Comparison of ENCODE assay signal across 1 cellular context in the genomic region with DNA sequence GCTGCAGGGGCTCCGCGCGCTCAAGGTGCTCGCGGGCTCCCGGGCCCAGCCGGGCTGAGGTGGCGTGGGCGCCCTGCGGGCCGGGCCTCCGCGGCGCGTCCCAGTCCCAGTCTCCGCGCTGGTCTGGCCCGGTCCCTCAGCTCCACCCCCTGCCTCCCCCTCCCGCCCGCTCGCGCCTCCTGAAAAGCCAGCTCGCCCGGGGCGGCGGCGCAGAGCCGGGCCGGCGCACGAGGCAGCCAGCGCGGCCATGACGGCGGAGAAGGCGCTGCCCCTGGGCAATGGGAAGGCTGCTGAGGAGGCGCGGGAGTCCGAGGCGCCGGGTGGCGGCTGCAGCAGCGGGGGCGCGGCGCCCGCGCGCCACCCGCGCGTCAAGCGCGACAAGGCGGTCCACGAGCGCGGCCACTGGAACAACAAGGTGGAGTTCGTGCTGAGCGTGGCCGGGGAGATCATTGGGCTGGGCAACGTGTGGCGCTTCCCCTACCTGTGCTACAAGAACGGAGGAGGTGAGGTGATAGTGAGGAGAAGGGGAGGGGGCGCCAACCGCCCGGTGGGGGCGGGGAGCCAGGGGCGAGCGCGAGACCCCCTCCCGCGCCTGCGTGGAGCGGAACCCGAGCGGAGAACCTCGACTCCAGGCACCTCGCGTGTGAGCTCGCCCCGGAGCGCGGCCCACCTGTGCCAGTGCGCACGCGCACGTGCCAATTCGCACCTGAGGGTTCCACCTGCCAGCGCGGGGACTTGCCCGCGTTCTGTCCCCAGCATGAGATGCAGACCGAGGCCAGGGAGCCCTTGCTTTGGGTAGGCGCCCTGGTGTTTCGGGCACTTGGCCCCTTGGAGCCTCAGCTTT.
A peak's percentile ranks its signal among the peaks of the same experiment; 100 is the strongest.
TF ChIP-seq lines count a peak whose summit lies in the region.

A gene (plus strand): TSS at position 210 of the 844 bp plus-strand sequence. CDS start 38 bp downstream, at position 248.

TF ChIP-seq in HepG2, 621 proteins besides CTCF, POLR2A, EP300 and RAD21 (continued from another document and continues in another):
- TF ChIP-seq, protein P1, sequence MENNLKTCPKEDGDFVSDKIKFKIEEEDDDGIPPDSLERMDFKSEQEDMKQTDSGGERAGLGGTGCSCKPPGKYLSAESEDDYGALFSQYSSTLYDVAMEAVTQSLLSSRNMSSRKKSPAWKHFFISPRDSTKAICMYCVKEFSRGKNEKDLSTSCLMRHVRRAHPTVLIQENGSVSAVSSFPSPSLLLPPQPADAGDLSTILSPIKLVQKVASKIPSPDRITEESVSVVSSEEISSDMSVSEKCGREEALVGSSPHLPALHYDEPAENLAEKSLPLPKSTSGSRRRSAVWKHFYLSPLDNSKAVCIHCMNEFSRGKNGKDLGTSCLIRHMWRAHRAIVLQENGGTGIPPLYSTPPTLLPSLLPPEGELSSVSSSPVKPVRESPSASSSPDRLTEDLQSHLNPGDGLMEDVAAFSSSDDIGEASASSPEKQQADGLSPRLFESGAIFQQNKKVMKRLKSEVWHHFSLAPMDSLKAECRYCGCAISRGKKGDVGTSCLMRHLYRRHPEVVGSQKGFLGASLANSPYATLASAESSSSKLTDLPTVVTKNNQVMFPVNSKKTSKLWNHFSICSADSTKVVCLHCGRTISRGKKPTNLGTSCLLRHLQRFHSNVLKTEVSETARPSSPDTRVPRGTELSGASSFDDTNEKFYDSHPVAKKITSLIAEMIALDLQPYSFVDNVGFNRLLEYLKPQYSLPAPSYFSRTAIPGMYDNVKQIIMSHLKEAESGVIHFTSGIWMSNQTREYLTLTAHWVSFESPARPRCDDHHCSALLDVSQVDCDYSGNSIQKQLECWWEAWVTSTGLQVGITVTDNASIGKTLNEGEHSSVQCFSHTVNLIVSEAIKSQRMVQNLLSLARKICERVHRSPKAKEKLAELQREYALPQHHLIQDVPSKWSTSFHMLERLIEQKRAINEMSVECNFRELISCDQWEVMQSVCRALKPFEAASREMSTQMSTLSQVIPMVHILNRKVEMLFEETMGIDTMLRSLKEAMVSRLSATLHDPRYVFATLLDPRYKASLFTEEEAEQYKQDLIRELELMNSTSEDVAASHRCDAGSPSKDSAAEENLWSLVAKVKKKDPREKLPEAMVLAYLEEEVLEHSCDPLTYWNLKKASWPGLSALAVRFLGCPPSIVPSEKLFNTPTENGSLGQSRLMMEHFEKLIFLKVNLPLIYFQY (CRISPR knock-in tag; IDR thresholded peaks at IDR 0.05; ENCODE audit: borderline replicate concordance) = peak; percentile 55; the same call in 1 of the 2 replicates
- TF ChIP-seq, protein P2, sequence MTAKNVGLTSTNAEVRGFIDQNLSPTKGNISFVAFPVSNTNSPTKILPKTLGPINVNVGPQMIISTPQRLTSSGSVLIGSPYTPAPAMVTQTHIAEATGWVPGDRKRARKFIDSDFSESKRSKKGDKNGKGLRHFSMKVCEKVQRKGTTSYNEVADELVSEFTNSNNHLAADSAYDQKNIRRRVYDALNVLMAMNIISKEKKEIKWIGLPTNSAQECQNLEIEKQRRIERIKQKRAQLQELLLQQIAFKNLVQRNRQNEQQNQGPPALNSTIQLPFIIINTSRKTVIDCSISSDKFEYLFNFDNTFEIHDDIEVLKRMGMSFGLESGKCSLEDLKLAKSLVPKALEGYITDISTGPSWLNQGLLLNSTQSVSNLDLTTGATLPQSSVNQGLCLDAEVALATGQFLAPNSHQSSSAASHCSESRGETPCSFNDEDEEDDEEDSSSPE (CRISPR knock-in tag; IDR thresholded peaks at IDR 0.05) = peak; percentile 27; the same call in 1 of the 2 replicates
- TF ChIP-seq YY1 (IDR thresholded peaks at IDR 0.05; ENCODE audit: insufficient read depth, insufficient replicate concordance, low read depth, low read length) (peak; percentile 76), KMT2A (CRISPR knock-in tag; IDR thresholded peaks at IDR 0.05) (peak; percentile 77), ZSCAN25 (CRISPR knock-in tag; IDR thresholded peaks at IDR 0.05) (no peak), ZNF121 (CRISPR knock-in tag; IDR thresholded peaks at IDR 0.05) (peak; percentile 77; the same call in 1 of the 2 replicates), ZSCAN21 (CRISPR knock-in tag; IDR thresholded peaks at IDR 0.05; ENCODE audit: borderline replicate concordance) (peak; percentile 19), RBFOX2 (IDR thresholded peaks at IDR 0.05; ENCODE audit: low read depth, low read length) (peak; percentile 88), CBFB (CRISPR knock-in tag; IDR thresholded peaks at IDR 0.05) (no peak), TAF1 (CRISPR knock-in tag; IDR thresholded peaks at IDR 0.05) (peak; percentile 37; the same call in 1 of the 2 replicates), PHF8 (CRISPR knock-in tag; IDR thresholded peaks at IDR 0.05) (peak; percentile 32; the same call in 1 of the 2 replicates), STAG1 (CRISPR knock-in tag; IDR thresholded peaks at IDR 0.05) (no peak), SP140L (CRISPR knock-in tag; IDR thresholded peaks at IDR 0.05; ENCODE audit: borderline replicate concordance) (no peak), YEATS4 (CRISPR knock-in tag; IDR thresholded peaks at IDR 0.05; ENCODE audit: borderline replicate concordance) (peak; percentile 68; the same call in 1 of the 2 replicates), ZFP41 (CRISPR knock-in tag; IDR thresholded peaks at IDR 0.05; ENCODE audit: borderline replicate concordance) (peak; percentile 53; the same call in 1 of the 2 replicates), CCDC6 (CRISPR knock-in tag; IDR thresholded peaks at IDR 0.05) (0 out of 2 replicates have a peak, but pooled peaks have one; percentile 13), ZNF788 (CRISPR knock-in tag; IDR thresholded peaks at IDR 0.05; ENCODE audit: borderline replicate concordance) (peak; percentile 47; the same call in 1 of the 2 replicates), MIXL1 (CRISPR knock-in tag; IDR thresholded peaks at IDR 0.05) (no peak), ZNF616 (CRISPR knock-in tag; IDR thresholded peaks at IDR 0.05; ENCODE audit: low read depth) (peak; percentile 45; the same call in 1 of the 2 replicates), PITX1 (CRISPR knock-in tag; IDR thresholded peaks at IDR 0.05) (0 out of 2 replicates have a peak, but pooled peaks have one; percentile 43), NBN (conservative IDR thresholded peaks at IDR 0.05) (no peak), HIVEP1 (CRISPR knock-in tag; IDR thresholded peaks at IDR 0.05) (peak; percentile 64), ZC3H13 (CRISPR knock-in tag; IDR thresholded peaks at IDR 0.05) (0 out of 2 replicates have a peak, but pooled peaks have one; percentile 38), REXO4 (CRISPR knock-in tag; IDR thresholded peaks at IDR 0.05; ENCODE audit: borderline replicate concordance) (peak; percentile 43; the same call in 1 of the 2 replicates), BORCS8-MEF2B (CRISPR knock-in tag; IDR thresholded peaks at IDR 0.05) (no peak), DMAP1 (CRISPR knock-in tag; IDR thresholded peaks at IDR 0.05) (0 out of 2 replicates have a peak, but pooled peaks have one; percentile 25), ZNF883 (CRISPR knock-in tag; IDR thresholded peaks at IDR 0.05; ENCODE audit: not compliant biosample characterization) (peak; percentile 44), ZKSCAN5 (CRISPR knock-in tag; IDR thresholded peaks at IDR 0.05) (no peak), NFRKB (IDR thresholded peaks at IDR 0.05) (no peak)
- TF ChIP-seq, protein P3, sequence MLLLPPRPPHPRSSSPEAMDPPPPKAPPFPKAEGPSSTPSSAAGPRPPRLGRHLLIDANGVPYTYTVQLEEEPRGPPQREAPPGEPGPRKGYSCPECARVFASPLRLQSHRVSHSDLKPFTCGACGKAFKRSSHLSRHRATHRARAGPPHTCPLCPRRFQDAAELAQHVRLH (CRISPR knock-in tag; IDR thresholded peaks at IDR 0.05; ENCODE audit: borderline replicate concordance, low read depth) = 0 out of 2 replicates have a peak, but pooled peaks have one; percentile 26
- TF ChIP-seq, protein P4, sequence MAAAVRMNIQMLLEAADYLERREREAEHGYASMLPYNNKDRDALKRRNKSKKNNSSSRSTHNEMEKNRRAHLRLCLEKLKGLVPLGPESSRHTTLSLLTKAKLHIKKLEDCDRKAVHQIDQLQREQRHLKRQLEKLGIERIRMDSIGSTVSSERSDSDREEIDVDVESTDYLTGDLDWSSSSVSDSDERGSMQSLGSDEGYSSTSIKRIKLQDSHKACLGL (CRISPR knock-in tag; IDR thresholded peaks at IDR 0.05) = peak; percentile 64
- TF ChIP-seq, protein P5, sequence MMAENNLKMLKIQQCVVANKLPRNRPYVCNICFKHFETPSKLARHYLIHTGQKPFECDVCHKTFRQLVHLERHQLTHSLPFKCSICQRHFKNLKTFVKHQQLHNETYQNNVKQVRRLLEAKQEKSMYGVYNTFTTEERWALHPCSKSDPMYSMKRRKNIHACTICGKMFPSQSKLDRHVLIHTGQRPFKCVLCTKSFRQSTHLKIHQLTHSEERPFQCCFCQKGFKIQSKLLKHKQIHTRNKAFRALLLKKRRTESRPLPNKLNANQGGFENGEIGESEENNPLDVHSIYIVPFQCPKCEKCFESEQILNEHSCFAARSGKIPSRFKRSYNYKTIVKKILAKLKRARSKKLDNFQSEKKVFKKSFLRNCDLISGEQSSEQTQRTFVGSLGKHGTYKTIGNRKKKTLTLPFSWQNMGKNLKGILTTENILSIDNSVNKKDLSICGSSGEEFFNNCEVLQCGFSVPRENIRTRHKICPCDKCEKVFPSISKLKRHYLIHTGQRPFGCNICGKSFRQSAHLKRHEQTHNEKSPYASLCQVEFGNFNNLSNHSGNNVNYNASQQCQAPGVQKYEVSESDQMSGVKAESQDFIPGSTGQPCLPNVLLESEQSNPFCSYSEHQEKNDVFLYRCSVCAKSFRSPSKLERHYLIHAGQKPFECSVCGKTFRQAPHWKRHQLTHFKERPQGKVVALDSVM (CRISPR knock-in tag; IDR thresholded peaks at IDR 0.05) = peak; percentile 16; the same call in 1 of the 2 replicates
- TF ChIP-seq, protein P6, sequence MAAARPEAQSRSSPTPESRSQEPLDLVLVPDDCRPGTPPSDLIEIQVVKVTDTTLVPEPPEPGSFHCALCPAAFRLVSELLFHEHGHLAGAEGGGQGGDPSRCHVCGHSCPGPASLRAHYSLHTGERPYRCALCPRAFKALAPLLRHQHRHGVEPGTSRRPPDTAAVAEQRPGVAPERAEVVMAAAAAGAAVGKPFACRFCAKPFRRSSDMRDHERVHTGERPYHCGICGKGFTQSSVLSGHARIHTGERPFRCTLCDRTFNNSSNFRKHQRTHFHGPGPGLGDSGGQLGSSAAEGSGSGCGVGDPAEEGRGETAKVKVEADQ (CRISPR knock-in tag; IDR thresholded peaks at IDR 0.05; ENCODE audit: borderline replicate concordance) = peak; percentile 51; the same call in 1 of the 2 replicates
- TF ChIP-seq, protein P7, sequence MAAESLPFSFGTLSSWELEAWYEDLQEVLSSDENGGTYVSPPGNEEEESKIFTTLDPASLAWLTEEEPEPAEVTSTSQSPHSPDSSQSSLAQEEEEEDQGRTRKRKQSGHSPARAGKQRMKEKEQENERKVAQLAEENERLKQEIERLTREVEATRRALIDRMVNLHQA (CRISPR knock-in tag; IDR thresholded peaks at IDR 0.05) = no peak
- TF ChIP-seq, protein P8, sequence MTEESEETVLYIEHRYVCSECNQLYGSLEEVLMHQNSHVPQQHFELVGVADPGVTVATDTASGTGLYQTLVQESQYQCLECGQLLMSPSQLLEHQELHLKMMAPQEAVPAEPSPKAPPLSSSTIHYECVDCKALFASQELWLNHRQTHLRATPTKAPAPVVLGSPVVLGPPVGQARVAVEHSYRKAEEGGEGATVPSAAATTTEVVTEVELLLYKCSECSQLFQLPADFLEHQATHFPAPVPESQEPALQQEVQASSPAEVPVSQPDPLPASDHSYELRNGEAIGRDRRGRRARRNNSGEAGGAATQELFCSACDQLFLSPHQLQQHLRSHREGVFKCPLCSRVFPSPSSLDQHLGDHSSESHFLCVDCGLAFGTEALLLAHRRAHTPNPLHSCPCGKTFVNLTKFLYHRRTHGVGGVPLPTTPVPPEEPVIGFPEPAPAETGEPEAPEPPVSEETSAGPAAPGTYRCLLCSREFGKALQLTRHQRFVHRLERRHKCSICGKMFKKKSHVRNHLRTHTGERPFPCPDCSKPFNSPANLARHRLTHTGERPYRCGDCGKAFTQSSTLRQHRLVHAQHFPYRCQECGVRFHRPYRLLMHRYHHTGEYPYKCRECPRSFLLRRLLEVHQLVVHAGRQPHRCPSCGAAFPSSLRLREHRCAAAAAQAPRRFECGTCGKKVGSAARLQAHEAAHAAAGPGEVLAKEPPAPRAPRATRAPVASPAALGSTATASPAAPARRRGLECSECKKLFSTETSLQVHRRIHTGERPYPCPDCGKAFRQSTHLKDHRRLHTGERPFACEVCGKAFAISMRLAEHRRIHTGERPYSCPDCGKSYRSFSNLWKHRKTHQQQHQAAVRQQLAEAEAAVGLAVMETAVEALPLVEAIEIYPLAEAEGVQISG (CRISPR knock-in tag; IDR thresholded peaks at IDR 0.05) = peak; percentile 18; the same call in 1 of the 2 replicates
- TF ChIP-seq, protein P9, sequence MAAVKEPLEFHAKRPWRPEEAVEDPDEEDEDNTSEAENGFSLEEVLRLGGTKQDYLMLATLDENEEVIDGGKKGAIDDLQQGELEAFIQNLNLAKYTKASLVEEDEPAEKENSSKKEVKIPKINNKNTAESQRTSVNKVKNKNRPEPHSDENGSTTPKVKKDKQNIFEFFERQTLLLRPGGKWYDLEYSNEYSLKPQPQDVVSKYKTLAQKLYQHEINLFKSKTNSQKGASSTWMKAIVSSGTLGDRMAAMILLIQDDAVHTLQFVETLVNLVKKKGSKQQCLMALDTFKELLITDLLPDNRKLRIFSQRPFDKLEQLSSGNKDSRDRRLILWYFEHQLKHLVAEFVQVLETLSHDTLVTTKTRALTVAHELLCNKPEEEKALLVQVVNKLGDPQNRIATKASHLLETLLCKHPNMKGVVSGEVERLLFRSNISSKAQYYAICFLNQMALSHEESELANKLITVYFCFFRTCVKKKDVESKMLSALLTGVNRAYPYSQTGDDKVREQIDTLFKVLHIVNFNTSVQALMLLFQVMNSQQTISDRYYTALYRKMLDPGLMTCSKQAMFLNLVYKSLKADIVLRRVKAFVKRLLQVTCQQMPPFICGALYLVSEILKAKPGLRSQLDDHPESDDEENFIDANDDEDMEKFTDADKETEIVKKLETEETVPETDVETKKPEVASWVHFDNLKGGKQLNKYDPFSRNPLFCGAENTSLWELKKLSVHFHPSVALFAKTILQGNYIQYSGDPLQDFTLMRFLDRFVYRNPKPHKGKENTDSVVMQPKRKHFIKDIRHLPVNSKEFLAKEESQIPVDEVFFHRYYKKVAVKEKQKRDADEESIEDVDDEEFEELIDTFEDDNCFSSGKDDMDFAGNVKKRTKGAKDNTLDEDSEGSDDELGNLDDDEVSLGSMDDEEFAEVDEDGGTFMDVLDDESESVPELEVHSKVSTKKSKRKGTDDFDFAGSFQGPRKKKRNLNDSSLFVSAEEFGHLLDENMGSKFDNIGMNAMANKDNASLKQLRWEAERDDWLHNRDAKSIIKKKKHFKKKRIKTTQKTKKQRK (IDR thresholded peaks at IDR 0.05; ENCODE audit: low read length) = no peak
- TF ChIP-seq, protein P10, sequence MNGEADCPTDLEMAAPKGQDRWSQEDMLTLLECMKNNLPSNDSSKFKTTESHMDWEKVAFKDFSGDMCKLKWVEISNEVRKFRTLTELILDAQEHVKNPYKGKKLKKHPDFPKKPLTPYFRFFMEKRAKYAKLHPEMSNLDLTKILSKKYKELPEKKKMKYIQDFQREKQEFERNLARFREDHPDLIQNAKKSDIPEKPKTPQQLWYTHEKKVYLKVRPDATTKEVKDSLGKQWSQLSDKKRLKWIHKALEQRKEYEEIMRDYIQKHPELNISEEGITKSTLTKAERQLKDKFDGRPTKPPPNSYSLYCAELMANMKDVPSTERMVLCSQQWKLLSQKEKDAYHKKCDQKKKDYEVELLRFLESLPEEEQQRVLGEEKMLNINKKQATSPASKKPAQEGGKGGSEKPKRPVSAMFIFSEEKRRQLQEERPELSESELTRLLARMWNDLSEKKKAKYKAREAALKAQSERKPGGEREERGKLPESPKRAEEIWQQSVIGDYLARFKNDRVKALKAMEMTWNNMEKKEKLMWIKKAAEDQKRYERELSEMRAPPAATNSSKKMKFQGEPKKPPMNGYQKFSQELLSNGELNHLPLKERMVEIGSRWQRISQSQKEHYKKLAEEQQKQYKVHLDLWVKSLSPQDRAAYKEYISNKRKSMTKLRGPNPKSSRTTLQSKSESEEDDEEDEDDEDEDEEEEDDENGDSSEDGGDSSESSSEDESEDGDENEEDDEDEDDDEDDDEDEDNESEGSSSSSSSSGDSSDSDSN (CRISPR knock-in tag; IDR thresholded peaks at IDR 0.05) = peak; percentile 69; the same call in 1 of the 2 replicates
